1 cellular context compared by ENCODE assay signal in genomic region chr16:3304370-3304769, GRCh38.
TF ChIP-seq lines count a peak whose summit lies in the region.

No MANE protein-coding gene starts in this region.

TF ChIP-seq in endothelial cell of umbilical vein, 7 proteins besides CTCF, POLR2A, EP300 and RAD21:
- TF ChIP-seq MAX (IDR thresholded peaks at IDR 0.05; ENCODE audit: insufficient read depth, insufficient read length), result no peak
- TF ChIP-seq JUN (IDR thresholded peaks at IDR 0.05; ENCODE audit: borderline replicate concordance, insufficient read depth, insufficient read length, low read depth), result no peak
- no peak for TF ChIP-seq GATA2 (IDR thresholded peaks at IDR 0.05; ENCODE audit: insufficient read depth, insufficient read length, low read depth, low read length)
- no peak for TF ChIP-seq POLR2AphosphoS5 (IDR thresholded peaks at IDR 0.05; ENCODE audit: insufficient read depth, low read depth, low read length)
- no peak for TF ChIP-seq EZH2 (IDR thresholded peaks at IDR 0.05; ENCODE audit: borderline replicate concordance, low read depth, low read length, severe bottlenecking)
- TF ChIP-seq FOS (IDR thresholded peaks at IDR 0.05; ENCODE audit: borderline replicate concordance, insufficient read depth, low read length), result no peak
- no peak for TF ChIP-seq MYC (IDR thresholded peaks at IDR 0.05; ENCODE audit: low read depth, low read length)
TF ChIP-seq in endothelial cell of umbilical vein: peak in this region for 0.
